Comparison of ENCODE assay signal across 10 cellular contexts in the genomic region with DNA sequence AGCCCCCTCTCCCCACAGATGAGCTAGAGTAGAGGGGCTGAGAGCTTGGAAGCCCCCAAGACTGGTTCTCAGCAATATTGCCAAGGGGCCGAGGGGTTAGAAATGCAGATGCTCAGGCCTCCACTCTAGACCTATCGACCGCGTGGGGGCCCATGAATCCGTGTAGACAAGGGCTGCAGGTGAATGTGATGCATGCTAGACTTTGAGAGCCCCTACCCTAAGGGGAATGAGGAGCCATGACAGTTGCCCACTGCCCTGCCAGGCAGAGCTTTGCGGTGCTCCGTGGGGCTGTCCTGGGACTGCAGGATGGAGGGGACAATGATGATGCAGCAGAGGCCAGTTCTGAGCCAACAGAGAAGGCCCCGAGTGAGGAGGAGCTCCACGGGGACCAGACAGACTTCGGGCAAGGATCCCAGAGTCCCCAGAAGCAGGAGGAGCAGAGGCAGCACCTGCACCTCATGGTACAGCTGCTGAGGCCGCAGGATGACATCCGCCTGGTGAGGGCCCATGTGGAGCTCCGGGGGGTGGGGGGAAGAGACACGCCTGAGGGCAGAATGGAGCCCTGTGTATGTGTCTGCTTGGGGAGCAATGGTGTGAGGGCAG.
DNase-seq lines count a peak whose midpoint lies in the region; ATAC-seq lines count a peak whose summit lies in the region.
"Had no signal": no experiment of that assay in that cellular context is flagged by ENCODE, and none has a peak within 500 bp of the region (broad histone marks: within the 10 kb centered on the region; RNA-seq: fewer than 3 reads in every experiment).

No MANE protein-coding gene starts in this region.

- peak; percentile 26 for DNase-seq in NCI-H146 (lab: John Stamatoyannopoulos, UW)
- DNase-seq in NCI-H146 treated with DMSO at 0.1 percent for 48 hours (lab: John Stamatoyannopoulos, UW; ENCODE audit: unreplicated experiment) = no peak
- no peak for DNase-seq in activated naive CD8-positive, alpha-beta T cell treated with anti-CD3 and anti-CD28 coated beads, Interleukin-2, amount 50 U/mL, for 24 hours
- no peak for DNase-seq in stimulated activated effector memory CD8-positive, alpha-beta T cell treated with anti-CD3 and anti-CD28 coated beads, Interleukin-12 subunit alpha, Interleukin-12 subunit beta, amount 100 ng/mL, for 72 hours (ENCODE audit: low spot score in 2 of 2)
- DNase-seq in NCI-H1417 (lab: John Stamatoyannopoulos, UW) = no peak
- DNase-seq in NCI-H1436 (lab: John Stamatoyannopoulos, UW) = no peak
- DNase-seq: activated CD4-positive, alpha-beta T cell treated with anti-CD3 and anti-CD28 coated beads for 4 hours had no signal

- peaks cover 5% of the 10 kb centered on the region for H3K4me1 Mint-ChIP-seq in activated naive CD8-positive, alpha-beta T cell treated with anti-CD3 and anti-CD28 coated beads, Interleukin-2, amount 50 U/mL, for 24 hours
- peaks cover 20% of the 10 kb centered on the region for H3K4me1 Mint-ChIP-seq in stimulated activated effector memory CD8-positive, alpha-beta T cell treated with anti-CD3 and anti-CD28 coated beads, Interleukin-12 subunit alpha, Interleukin-12 subunit beta, amount 100 ng/mL, for 72 hours

- H3K4me3 ChIP-seq in iPS-20b (ENCODE audit: low read length) = peak overlapping the region; percentile 72
- H3K4me3 ChIP-seq: K562 had no signal

- peaks cover 9% of the 10 kb centered on the region for H3K4me1 ChIP-seq in iPS-20b (ENCODE audit: insufficient read depth, low read length)

- ATAC-seq in activated naive CD8-positive, alpha-beta T cell treated with anti-CD3 and anti-CD28 coated beads, Interleukin-2, amount 50 U/mL, for 24 hours = no peak
- no peak for ATAC-seq in stimulated activated effector memory CD8-positive, alpha-beta T cell treated with anti-CD3 and anti-CD28 coated beads, Interleukin-12 subunit alpha, Interleukin-12 subunit beta, amount 100 ng/mL, for 72 hours
- ATAC-seq in HG03135 (IDR thresholded peaks at IDR 0.05; ENCODE audit: unreplicated experiment) = no peak

- no peaks in the 10 kb centered on the region for H3K27me3 Mint-ChIP-seq in activated naive CD8-positive, alpha-beta T cell treated with anti-CD3 and anti-CD28 coated beads, Interleukin-2, amount 50 U/mL, for 24 hours

- peaks cover 13% of the 10 kb centered on the region; the same call in 1 of the 2 replicates for H3K27me3 ChIP-seq in iPS-20b (ENCODE audit: insufficient read depth, low read length)

- no peaks in the 10 kb centered on the region for H3K36me3 Mint-ChIP-seq in activated naive CD8-positive, alpha-beta T cell treated with anti-CD3 and anti-CD28 coated beads, Interleukin-2, amount 50 U/mL, for 24 hours (ENCODE audit: low read depth)
- H3K36me3 Mint-ChIP-seq in stimulated activated effector memory CD8-positive, alpha-beta T cell treated with anti-CD3 and anti-CD28 coated beads, Interleukin-12 subunit alpha, Interleukin-12 subunit beta, amount 100 ng/mL, for 72 hours = peaks cover 27% of the 10 kb centered on the region

- peak overlapping the region; percentile 56 for H3K9ac ChIP-seq in iPS-20b (ENCODE audit: low read depth, low read length)

- no peaks in the 10 kb centered on the region for H3K9me3 Mint-ChIP-seq in activated naive CD8-positive, alpha-beta T cell treated with anti-CD3 and anti-CD28 coated beads, Interleukin-2, amount 50 U/mL, for 24 hours
- H3K9me3 Mint-ChIP-seq in stimulated activated effector memory CD8-positive, alpha-beta T cell treated with anti-CD3 and anti-CD28 coated beads, Interleukin-12 subunit alpha, Interleukin-12 subunit beta, amount 100 ng/mL, for 72 hours = no peaks in the 10 kb centered on the region

- H3K9me3 ChIP-seq in iPS-20b (ENCODE audit: insufficient read depth, low read depth, low read length) = no peaks in the 10 kb centered on the region

- no peak overlapping the region for H3K27ac ChIP-seq in iPS-20b (ENCODE audit: low read length)

- peak overlapping the region; percentile 36 for H3K27ac Mint-ChIP-seq in activated naive CD8-positive, alpha-beta T cell treated with anti-CD3 and anti-CD28 coated beads, Interleukin-2, amount 50 U/mL, for 24 hours
- no peak overlapping the region for H3K27ac Mint-ChIP-seq in stimulated activated effector memory CD8-positive, alpha-beta T cell treated with anti-CD3 and anti-CD28 coated beads, Interleukin-12 subunit alpha, Interleukin-12 subunit beta, amount 100 ng/mL, for 72 hours

- H3K36me3 ChIP-seq in iPS-20b (ENCODE audit: insufficient read depth, low read depth, low read length) = 0 out of 2 replicates have a peak, but pooled peaks cover 5% of the 10 kb centered on the region

- H3K4me3 Mint-ChIP-seq in activated naive CD8-positive, alpha-beta T cell treated with anti-CD3 and anti-CD28 coated beads, Interleukin-2, amount 50 U/mL, for 24 hours = peak overlapping the region; percentile 32
- peak overlapping the region; percentile 52 for H3K4me3 Mint-ChIP-seq in stimulated activated effector memory CD8-positive, alpha-beta T cell treated with anti-CD3 and anti-CD28 coated beads, Interleukin-12 subunit alpha, Interleukin-12 subunit beta, amount 100 ng/mL, for 72 hours
